Comparison of ENCODE assay signal across 1 cellular context in genomic region chr3:53162672-53163458, GRCh38.
TF ChIP-seq lines count a peak whose summit lies in the region.

No MANE protein-coding gene starts in this region.

TF ChIP-seq in HEK293, 187 proteins besides CTCF, POLR2A, EP300 and RAD21 (continued from another document):
- TF ChIP-seq ZBTB6 (tag by site-specific recombination; IDR thresholded peaks at IDR 0.05), result no peak
- no peak for TF ChIP-seq ZNF174 (tag by site-specific recombination; IDR thresholded peaks at IDR 0.05)
- TF ChIP-seq PRDM10 (tag by site-specific recombination; IDR thresholded peaks at IDR 0.05), result no peak
- peak; percentile 40 for TF ChIP-seq KLF1 (tag by site-specific recombination; IDR thresholded peaks at IDR 0.05)
- TF ChIP-seq ZIC2 (tag by site-specific recombination; IDR thresholded peaks at IDR 0.05), result peak; percentile 69
- TF ChIP-seq ZNF416 (tag by site-specific recombination; IDR thresholded peaks at IDR 0.05), result no peak
- no peak for TF ChIP-seq ZNF660 (tag by site-specific recombination; IDR thresholded peaks at IDR 0.05)
- no peak for TF ChIP-seq ZSCAN30 (tag by site-specific recombination; IDR thresholded peaks at IDR 0.05)
- no peak for TF ChIP-seq KLF10 (tag by site-specific recombination; IDR thresholded peaks at IDR 0.05)
- no peak for TF ChIP-seq SALL2 (tag by site-specific recombination; IDR thresholded peaks at IDR 0.05; ENCODE audit: borderline replicate concordance)
- no peak for TF ChIP-seq REPIN1 (tag by site-specific recombination; IDR thresholded peaks at IDR 0.05; ENCODE audit: low read depth)
- TF ChIP-seq ZNF600 (tag by site-specific recombination; IDR thresholded peaks at IDR 0.05), result peak; percentile 25; the same call in 1 of the 2 replicates
- no peak for TF ChIP-seq ZNF843 (tag by site-specific recombination; IDR thresholded peaks at IDR 0.05)
- TF ChIP-seq ZNF398 (tag by site-specific recombination; IDR thresholded peaks at IDR 0.05), result peak; percentile 60
- no peak for TF ChIP-seq HOXD13 (CRISPR knock-in tag; IDR thresholded peaks at IDR 0.05; ENCODE audit: borderline replicate concordance)
- TF ChIP-seq SP2 (tag by site-specific recombination; IDR thresholded peaks at IDR 0.05), result peak; percentile 16; the same call in 1 of the 2 replicates
- TF ChIP-seq, protein P1, sequence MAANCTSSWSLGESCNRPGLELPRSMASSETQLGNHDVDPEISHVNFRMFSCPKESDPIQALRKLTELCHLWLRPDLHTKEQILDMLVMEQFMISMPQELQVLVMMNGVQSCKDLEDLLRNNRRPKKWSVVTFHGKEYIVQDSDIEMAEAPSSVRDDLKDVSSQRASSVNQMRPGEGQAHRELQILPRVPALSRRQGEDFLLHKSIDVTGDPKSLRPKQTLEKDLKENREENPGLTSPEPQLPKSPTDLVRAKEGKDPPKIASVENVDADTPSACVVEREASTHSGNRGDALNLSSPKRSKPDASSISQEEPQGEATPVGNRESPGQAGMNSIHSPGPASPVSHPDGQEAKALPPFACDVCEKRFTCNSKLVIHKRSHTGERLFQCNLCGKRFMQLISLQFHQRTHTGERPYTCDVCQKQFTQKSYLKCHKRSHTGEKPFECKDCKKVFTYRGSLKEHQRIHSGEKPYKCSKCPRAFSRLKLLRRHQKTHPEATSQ (tag by site-specific recombination; IDR thresholded peaks at IDR 0.05), result no peak
- TF ChIP-seq TCF7L2 (IDR thresholded peaks at IDR 0.05; ENCODE audit: borderline replicate concordance, low read depth, low read length), result no peak
- no peak for TF ChIP-seq ZNF112 (tag by site-specific recombination; IDR thresholded peaks at IDR 0.05)
- TF ChIP-seq ZBTB20 (tag by site-specific recombination; IDR thresholded peaks at IDR 0.05), result 0 out of 2 replicates have a peak, but pooled peaks have one; percentile 31
